29 cellular contexts compared by ENCODE assay signal in the genomic region with DNA sequence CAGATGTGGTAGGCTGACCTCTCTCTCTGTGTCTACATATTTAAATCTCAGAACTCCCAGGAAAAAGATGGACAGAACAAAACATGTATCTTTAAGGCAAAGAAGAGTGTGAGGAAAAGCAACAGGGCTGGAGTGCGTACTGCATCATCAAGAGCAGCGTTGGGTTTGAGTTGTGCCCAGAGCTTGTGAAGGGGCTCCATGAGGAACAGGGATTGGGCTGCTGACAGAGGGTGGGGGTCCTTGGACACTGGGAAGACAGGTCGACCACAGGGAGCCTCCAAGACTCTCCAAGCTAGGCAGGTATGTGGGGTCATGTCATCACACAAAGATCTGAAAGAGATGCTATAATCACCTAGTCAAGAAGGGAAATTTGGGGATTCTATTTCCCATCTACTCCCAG.
"Had no signal": no experiment of that assay in that cellular context is flagged by ENCODE, and none has a peak within 500 bp of the region (broad histone marks: within the 10 kb centered on the region; RNA-seq: fewer than 3 reads in every experiment).

No MANE protein-coding gene starts in this region.

- H3K27ac ChIP-seq: neutrophil, ovary, parathyroid adenoma, psoas muscle, right lobe of liver, sigmoid colon, stomach, thoracic aorta, thyroid gland, tibial nerve, upper lobe of left lung, vagina had no signal

- H3K27me3 Mint-ChIP-seq: naive thymus-derived CD4-positive, alpha-beta T cell; stimulated activated naive B cell treated with anti-CD40 and anti-IgM and Interleukin-4, amounts not matched to agents 10 μg/mL and 1 μg/mL and 100 μg/mL, for 72 hours; stimulated activated naive CD8-positive, alpha-beta T cell treated with anti-CD3 and anti-CD28 coated beads, Interleukin-15, Interleukin-2, amounts not matched to agents 100 ng/mL and 50 ng/mL, for 24 hours had no signal

- H3K27ac Mint-ChIP-seq: naive thymus-derived CD4-positive, alpha-beta T cell; natural killer cell; nephron; progenitor cell of endocrine pancreas; stimulated activated effector memory CD8-positive, alpha-beta T cell treated with anti-CD3 and anti-CD28 coated beads, Interleukin-12 subunit alpha, Interleukin-12 subunit beta, amount 100 ng/mL, for 72 hours; stimulated activated naive B cell treated with anti-CD40 and anti-IgM and Interleukin-4, amounts not matched to agents 10 μg/mL and 1 μg/mL and 100 μg/mL, for 72 hours; stimulated activated naive CD8-positive, alpha-beta T cell treated with anti-CD3 and anti-CD28 coated beads, Interleukin-15, Interleukin-2, amounts not matched to agents 100 ng/mL and 50 ng/mL, for 24 hours had no signal

- H3K79me2 ChIP-seq: parathyroid adenoma had no signal

- H3K9me3 ChIP-seq: neutrophil, ovary, psoas muscle, right lobe of liver, sigmoid colon, thoracic aorta, thyroid gland, tibial nerve, upper lobe of left lung, vagina had no signal

- H3K9ac ChIP-seq: parathyroid adenoma had no signal

- H2AFZ ChIP-seq: parathyroid adenoma had no signal

- H3K36me3 ChIP-seq: neutrophil, ovary, right lobe of liver, sigmoid colon, stomach, thoracic aorta, thyroid gland, tibial nerve, upper lobe of left lung, vagina had no signal

- H3K36me3 Mint-ChIP-seq: natural killer cell; stimulated activated effector memory CD8-positive, alpha-beta T cell treated with anti-CD3 and anti-CD28 coated beads, Interleukin-12 subunit alpha, Interleukin-12 subunit beta, amount 100 ng/mL, for 72 hours; stimulated activated naive B cell treated with anti-CD40 and anti-IgM and Interleukin-4, amounts not matched to agents 10 μg/mL and 1 μg/mL and 100 μg/mL, for 72 hours had no signal

- H3K9me3 Mint-ChIP-seq: natural killer cell; nephron; stimulated activated naive CD8-positive, alpha-beta T cell treated with anti-CD3 and anti-CD28 coated beads, Interleukin-15, Interleukin-2, amounts not matched to agents 100 ng/mL and 50 ng/mL, for 24 hours had no signal

- H3K27me3 ChIP-seq: neutrophil, ovary, right lobe of liver, sigmoid colon, stomach, thyroid gland, tibial nerve, upper lobe of left lung, vagina had no signal

- H3K4me3 ChIP-seq: ovary, psoas muscle, right lobe of liver, sigmoid colon, stomach, thoracic aorta, thyroid gland, tibial nerve, upper lobe of left lung, vagina had no signal

- DNase-seq: naive thymus-derived CD4-positive, alpha-beta T cell; natural killer cell; nucleus accumbens; ovary; posterior cingulate gyrus; psoas muscle; right cardiac atrium; right lobe of liver; sigmoid colon; small intestine; stimulated activated CD4-positive, alpha-beta T cell treated with anti-CD3 and anti-CD28 coated beads, Interleukin-15, amount 100 ng/mL, for 24 hours; stimulated activated CD4-positive, alpha-beta T cell treated with anti-CD3 and anti-CD28 coated beads, Interleukin-2, amount 100 ng/mL, for 24 hours; stimulated activated CD4-positive, alpha-beta T cell treated with anti-CD3 and anti-CD28 coated beads, Interleukin-2, amount 100 ng/mL, for 48 hours; stimulated activated CD4-positive, alpha-beta T cell treated with anti-CD3 and anti-CD28 coated beads, Interleukin-4, amount 100 ng/mL, for 24 hours; stimulated activated naive B cell treated with anti-CD40 and anti-IgM and Interleukin-4, amounts not matched to agents 10 μg/mL and 1 μg/mL and 100 μg/mL, for 72 hours; stimulated activated naive CD4-positive, alpha-beta T cell treated with Interleukin-2 at 50 U/mL for 16 hours; stomach; thyroid gland; trophoblast cell; upper lobe of left lung had no signal

- H3K4me1 ChIP-seq: parathyroid adenoma, psoas muscle, right lobe of liver, sigmoid colon, stomach, thyroid gland, tibial nerve, upper lobe of left lung, vagina had no signal

- H3K4me3 Mint-ChIP-seq: natural killer cell; nephron; stimulated activated effector memory CD8-positive, alpha-beta T cell treated with anti-CD3 and anti-CD28 coated beads, Interleukin-12 subunit alpha, Interleukin-12 subunit beta, amount 100 ng/mL, for 72 hours; stimulated activated naive B cell treated with anti-CD40 and anti-IgM and Interleukin-4, amounts not matched to agents 10 μg/mL and 1 μg/mL and 100 μg/mL, for 72 hours; stimulated activated naive CD8-positive, alpha-beta T cell treated with anti-CD3 and anti-CD28 coated beads, Interleukin-15, Interleukin-2, amounts not matched to agents 100 ng/mL and 50 ng/mL, for 24 hours had no signal

- ATAC-seq: naive thymus-derived CD4-positive, alpha-beta T cell; natural killer cell; psoas muscle; right cardiac atrium; stimulated activated effector memory CD8-positive, alpha-beta T cell treated with anti-CD3 and anti-CD28 coated beads, Interleukin-12 subunit alpha, Interleukin-12 subunit beta, amount 100 ng/mL, for 72 hours; stimulated activated naive B cell treated with anti-CD40 and anti-IgM and Interleukin-4, amounts not matched to agents 10 μg/mL and 1 μg/mL and 100 μg/mL, for 72 hours had no signal

- H3K4me1 Mint-ChIP-seq: naive thymus-derived CD4-positive, alpha-beta T cell; nephron; stimulated activated effector memory CD8-positive, alpha-beta T cell treated with anti-CD3 and anti-CD28 coated beads, Interleukin-12 subunit alpha, Interleukin-12 subunit beta, amount 100 ng/mL, for 72 hours had no signal
